In the genomic region with DNA sequence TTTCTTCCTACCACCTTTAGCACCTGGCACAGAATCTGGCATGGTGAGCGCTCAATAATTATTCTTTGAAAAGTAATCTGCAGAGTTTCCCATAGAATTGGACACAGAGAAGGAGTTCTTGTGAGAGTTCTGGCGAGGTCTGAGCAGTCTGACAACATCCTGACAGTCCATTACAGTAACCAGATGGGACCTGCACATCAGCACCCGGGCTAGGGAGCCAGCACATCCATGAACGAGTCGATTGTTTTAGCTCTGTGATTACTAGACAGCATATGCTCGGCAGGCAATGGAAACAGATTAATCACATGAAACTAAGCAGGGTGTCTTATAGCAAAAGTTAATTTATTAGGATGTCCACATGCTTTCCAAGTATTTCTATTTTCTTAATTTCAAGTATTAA, we compare ENCODE assay signal across 1 cellular context.
TF ChIP-seq lines count a peak whose summit lies in the region.

No MANE protein-coding gene starts in this region.

TF ChIP-seq in WTC11, 78 proteins besides CTCF, POLR2A, EP300 and RAD21 (continued from another document):
- TF ChIP-seq ZNF425 (CRISPR knock-in tag; conservative IDR thresholded peaks at IDR 0.05) (no peak), NR1H2 (CRISPR knock-in tag; IDR thresholded peaks at IDR 0.05) (no peak), TEAD4 (CRISPR knock-in tag; IDR thresholded peaks at IDR 0.05) (no peak)
